Comparison of ENCODE assay signal across 8 cellular contexts in the genomic region with DNA sequence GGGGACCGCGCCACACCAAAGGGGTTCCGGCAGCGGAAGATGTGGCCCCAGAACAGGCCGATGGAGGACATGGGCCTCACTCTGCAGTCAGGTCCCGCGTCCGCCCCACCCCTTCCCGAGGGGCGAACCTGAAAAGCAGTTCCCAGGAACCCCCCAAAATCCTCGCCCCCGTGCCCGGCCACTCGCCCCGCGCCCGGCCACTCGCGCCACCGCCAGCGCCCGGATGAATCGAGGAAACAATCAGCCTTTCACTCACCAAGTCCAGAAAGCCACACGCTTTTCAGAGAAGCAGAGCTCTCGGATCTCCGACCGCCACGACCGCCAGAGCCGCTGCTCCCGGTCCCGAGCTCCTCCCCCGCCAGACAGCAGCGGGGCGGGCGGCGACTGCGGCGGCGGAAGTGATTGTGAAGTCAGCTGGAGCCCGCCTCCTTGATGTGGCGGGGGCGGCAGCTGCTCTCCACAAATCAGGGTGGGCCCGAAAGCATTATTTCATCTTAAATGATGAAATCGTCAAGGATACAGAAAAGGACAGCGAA. TPM values are rescaled to one million over a fixed set of nuclear protein-coding genes. Genes with fewer than 3 reads are reported as not detected.
DNase-seq lines count a peak whose midpoint lies in the region; ATAC-seq and TF ChIP-seq lines count a peak whose summit lies in the region.

A gene with protein sequence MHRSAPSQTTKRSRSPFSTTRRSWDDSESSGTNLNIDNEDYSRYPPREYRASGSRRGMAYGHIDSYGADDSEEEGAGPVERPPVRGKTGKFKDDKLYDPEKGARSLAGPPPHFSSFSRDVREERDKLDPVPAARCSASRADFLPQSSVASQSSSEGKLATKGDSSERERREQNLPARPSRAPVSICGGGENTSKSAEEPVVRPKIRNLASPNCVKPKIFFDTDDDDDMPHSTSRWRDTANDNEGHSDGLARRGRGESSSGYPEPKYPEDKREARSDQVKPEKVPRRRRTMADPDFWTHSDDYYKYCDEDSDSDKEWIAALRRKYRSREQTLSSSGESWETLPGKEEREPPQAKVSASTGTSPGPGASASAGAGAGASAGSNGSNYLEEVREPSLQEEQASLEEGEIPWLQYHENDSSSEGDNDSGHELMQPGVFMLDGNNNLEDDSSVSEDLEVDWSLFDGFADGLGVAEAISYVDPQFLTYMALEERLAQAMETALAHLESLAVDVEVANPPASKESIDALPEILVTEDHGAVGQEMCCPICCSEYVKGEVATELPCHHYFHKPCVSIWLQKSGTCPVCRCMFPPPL (minus strand): TSS at position 338 of the 536 bp plus-strand sequence. CDS start 2,380 bp downstream, outside the sequence.

- peak; percentile 54 for DNase-seq in LoVo (ENCODE audit: low spot score)
- peak; percentile 59 for DNase-seq in SK-N-DZ (ENCODE audit: low spot score)
- DNase-seq in globus pallidus (ENCODE audit: low spot score) = peak; percentile 76
- peak; percentile 65 for DNase-seq in occipital lobe (lab: John Stamatoyannopoulos, UW)
- DNase-seq in superior temporal gyrus (ENCODE audit: extremely low spot score) = peak; percentile 73

- H3K27me3 Mint-ChIP-seq in activated naive CD4-positive, alpha-beta T cell treated with anti-CD3 and anti-CD28 coated beads, Interleukin-2, amount 50 U/mL, for 24 hours = no peaks in the 10 kb centered on the region

- H3K4me1 Mint-ChIP-seq in activated naive CD4-positive, alpha-beta T cell treated with anti-CD3 and anti-CD28 coated beads, Interleukin-2, amount 50 U/mL, for 24 hours = peaks cover 38% of the 10 kb centered on the region

- H3K79me2 ChIP-seq in DOHH2 (ENCODE audit: control insufficient read depth, low read length) = no peaks in the 10 kb centered on the region

- no peaks in the 10 kb centered on the region for H3K36me3 ChIP-seq in DOHH2 (ENCODE audit: control insufficient read depth, low read length)

- H3K27me3 ChIP-seq in DOHH2 (ENCODE audit: control insufficient read depth, low read length) = no peaks in the 10 kb centered on the region; the same call in 1 of the 2 replicates

- H3K9me3 ChIP-seq in DOHH2 (ENCODE audit: control insufficient read depth, insufficient read depth, low read length) = no peaks in the 10 kb centered on the region

- ATAC-seq in GM21825 (IDR thresholded peaks at IDR 0.05; ENCODE audit: unreplicated experiment) = peak; percentile 92

- H3K4me3 ChIP-seq in DOHH2 (ENCODE audit: low read length) = peak within 1 kb of the TSS; percentile 81

- peak within 1 kb of the TSS; percentile 81 for H3K4me3 Mint-ChIP-seq in activated naive CD4-positive, alpha-beta T cell treated with anti-CD3 and anti-CD28 coated beads, Interleukin-2, amount 50 U/mL, for 24 hours

- H3F3A ChIP-seq in DOHH2 (ENCODE audit: control insufficient read depth, insufficient read depth) = no peaks in the 10 kb centered on the region

- H3K9me3 Mint-ChIP-seq in activated naive CD4-positive, alpha-beta T cell treated with anti-CD3 and anti-CD28 coated beads, Interleukin-2, amount 50 U/mL, for 24 hours = no peaks in the 10 kb centered on the region

- H3K36me3 Mint-ChIP-seq in activated naive CD4-positive, alpha-beta T cell treated with anti-CD3 and anti-CD28 coated beads, Interleukin-2, amount 50 U/mL, for 24 hours = no peaks in the 10 kb centered on the region

- no peak within 1 kb of the TSS for H3K27ac ChIP-seq in DOHH2 (ENCODE audit: low read depth, low read length)

- H3K9me2 ChIP-seq in DOHH2 (replicated peaks; ENCODE audit: control insufficient read depth, low read length) = no peaks in the 10 kb centered on the region

- TF ChIP-seq CTCF in DOHH2 (IDR thresholded peaks at IDR 0.05; ENCODE audit: low read depth, low read length, poor library complexity, severe bottlenecking) = no peak

- peak within 1 kb of the TSS; percentile 58 for H3K4me2 ChIP-seq in DOHH2 (ENCODE audit: low read length)

- H3K4me1 ChIP-seq in DOHH2 (ENCODE audit: control insufficient read depth, low read length) = no peaks in the 10 kb centered on the region; the same call in 1 of the 2 replicates

- peak within 1 kb of the TSS; percentile 95 for H3K27ac Mint-ChIP-seq in activated naive CD4-positive, alpha-beta T cell treated with anti-CD3 and anti-CD28 coated beads, Interleukin-2, amount 50 U/mL, for 24 hours

- H4K20me1 ChIP-seq in DOHH2 (ENCODE audit: control insufficient read depth, insufficient read depth, low read depth, low read length) = no peaks in the 10 kb centered on the region

RNA-seq across cellular contexts. Expression of the gene that starts here (rescaled TPM):
- polyA plus RNA-seq in SK-N-DZ (2014; cell fraction: cytosol; rRNA removed) = 47.4 and 49.9 TPM in 2 replicates
- polyA plus RNA-seq in SK-N-DZ (2014; cell fraction: nucleus; rRNA removed) = 25.6 and 28.6 TPM in 2 replicates
- total RNA-seq in occipital lobe = 108 TPM
